ENCODE assay signal across 16 cellular contexts in genomic region chr9:68690088-68690487, GRCh38. TPM values are rescaled to one million over a fixed set of nuclear protein-coding genes. Genes with fewer than 3 reads are reported as not detected.
A peak's percentile ranks its signal among the peaks of the same experiment; 100 is the strongest.
DNase-seq lines count a peak whose midpoint lies in the region; ATAC-seq and TF ChIP-seq lines count a peak whose summit lies in the region.
"Had no signal": no experiment of that assay in that cellular context is flagged by ENCODE, and none has a peak within 500 bp of the region (broad histone marks: within the 10 kb centered on the region; RNA-seq: fewer than 3 reads in every experiment).

No MANE protein-coding gene starts in this region.

- H3K9me3 Mint-ChIP-seq in WTC11 (no peaks in the 10 kb centered on the region), neural progenitor cell (no peaks in the 10 kb centered on the region)
- H3K9me3 Mint-ChIP-seq: activated naive CD8-positive, alpha-beta T cell treated with anti-CD3 and anti-CD28 coated beads, Interleukin-2, amount 50 U/mL, for 24 hours had no signal

- H3K27me3 ChIP-seq in cardiac muscle cell (no peaks in the 10 kb centered on the region), neural progenitor cell (peaks cover 10% of the 10 kb centered on the region)
- H3K27me3 ChIP-seq: SJCRH30, tibial nerve had no signal

- H2AFZ ChIP-seq in neural progenitor cell (replicated peaks), result no peak overlapping the region

- no peaks in the 10 kb centered on the region for H3K36me3 ChIP-seq in cardiac muscle cell
- no peaks in the 10 kb centered on the region for H3K36me3 ChIP-seq in neural progenitor cell
- H3K36me3 ChIP-seq: HAP-1, SJCRH30, tibial nerve had no signal

- CTCF ChIA-PET in WTC11 (lab: Charles Lee), result interaction anchor here (0.7 to 1.0 kb wide), 3 partner anchors 14 to 155 kb away, joined by 3 to 4 read pairs (median 3); no protein-coding TSS in a partner anchor

- no peaks in the 10 kb centered on the region; the same call in 1 of the 2 replicates for H3K27me3 Mint-ChIP-seq in WTC11 (ENCODE audit: low read depth)
- H3K27me3 Mint-ChIP-seq in neural progenitor cell (ENCODE audit: insufficient read depth, low read depth), result peaks cover 4% of the 10 kb centered on the region

- H3K36me3 Mint-ChIP-seq in WTC11 (no peaks in the 10 kb centered on the region), neural progenitor cell (no peaks in the 10 kb centered on the region)

- H3K4me1 ChIP-seq in cardiac muscle cell (ENCODE audit: low read depth), result peaks cover 13% of the 10 kb centered on the region
- peaks cover 22% of the 10 kb centered on the region for H3K4me1 ChIP-seq in neural progenitor cell
- H3K4me1 ChIP-seq: A549, HAP-1, SJCRH30 had no signal

- no peaks in the 10 kb centered on the region for H3K79me2 ChIP-seq in neural progenitor cell (ENCODE audit: low read depth)

- H3K4me3 Mint-ChIP-seq in WTC11 (no peak overlapping the region), neural progenitor cell (peak overlapping the region; percentile 27)
- H3K4me3 Mint-ChIP-seq: activated naive CD8-positive, alpha-beta T cell treated with anti-CD3 and anti-CD28 coated beads, Interleukin-2, amount 50 U/mL, for 24 hours had no signal

- H3K4me1 Mint-ChIP-seq in WTC11, result peaks cover 7% of the 10 kb centered on the region
- peaks cover 40% of the 10 kb centered on the region for H3K4me1 Mint-ChIP-seq in neural progenitor cell
- H3K4me1 Mint-ChIP-seq: activated naive CD8-positive, alpha-beta T cell treated with anti-CD3 and anti-CD28 coated beads, Interleukin-2, amount 50 U/mL, for 24 hours had no signal

- H3F3A ChIP-seq in neural progenitor cell (ENCODE audit: low read depth), result no peaks in the 10 kb centered on the region

- no peak for TF ChIP-seq CTCF in WTC11 (IDR thresholded peaks at IDR 0.05)
- TF ChIP-seq CTCF in cardiac muscle cell (IDR thresholded peaks at IDR 0.05; ENCODE audit: low read depth, low read length), result no peak
- TF ChIP-seq CTCF in neural progenitor cell (IDR thresholded peaks at IDR 0.05), result no peak

- H3K27ac Mint-ChIP-seq in WTC11 (no peak overlapping the region), neural progenitor cell (peak overlapping the region; percentile 83)
- H3K27ac Mint-ChIP-seq: activated naive CD8-positive, alpha-beta T cell treated with anti-CD3 and anti-CD28 coated beads, Interleukin-2, amount 50 U/mL, for 24 hours had no signal

- POLR2A ChIA-PET in WTC11 (lab: Charles Lee), result interaction anchor here (1.4 kb wide), 1 partner anchor 15 kb away, joined by 4 read pairs; the partner anchor contains the start of gene PIP5K1B

- H3K9ac ChIP-seq in neural progenitor cell, result no peak overlapping the region

- peak; percentile 29 for DNase-seq in A172 (ENCODE audit: low spot score)
- DNase-seq in WTC11 (ENCODE audit: low spot score), result peak; percentile 24
- peak; percentile 40 to 81 for DNase-seq in cardiac muscle cell (ENCODE audit: low read depth in 1 of 2, low spot score in 1 of 2)
- DNase-seq in neural progenitor cell (ENCODE audit: low spot score), result peak; percentile 58
- no peak for DNase-seq in COLO668 (lab: John Stamatoyannopoulos, UW; ENCODE audit: unreplicated experiment)
- DNase-seq in NCI-H446 (lab: John Stamatoyannopoulos, UW), result no peak
- DNase-seq in H4 (ENCODE audit: low spot score), result no peak
- DNase-seq in NCI-H69 (lab: John Stamatoyannopoulos, UW), result no peak
- DNase-seq: activated naive CD8-positive, alpha-beta T cell treated with anti-CD3 and anti-CD28 coated beads, Interleukin-2, amount 50 U/mL, for 24 hours; DMS 273 treated with DMSO at 0.1 percent for 48 hours; NCI-H82; SJCRH30 had no signal

- H3K4me2 ChIP-seq in neural progenitor cell, result no peak overlapping the region
- H3K4me2 ChIP-seq: A549 had no signal

- no peaks in the 10 kb centered on the region for H4K20me1 ChIP-seq in neural progenitor cell (ENCODE audit: low read depth)

- no peak overlapping the region for H3K27ac ChIP-seq in cardiac muscle cell
- no peak overlapping the region for H3K27ac ChIP-seq in neural progenitor cell
- H3K27ac ChIP-seq: A549, SJCRH30, tibial nerve, VCaP had no signal

- no peaks in the 10 kb centered on the region for H3K9me3 ChIP-seq in cardiac muscle cell (ENCODE audit: low read depth)
- H3K9me3 ChIP-seq in neural progenitor cell (ENCODE audit: low read depth), result no peaks in the 10 kb centered on the region
- H3K9me3 ChIP-seq: A549, HAP-1, SJCRH30, tibial nerve had no signal

- ATAC-seq in WTC11, result peak; percentile 60; the same call in 1 of the 2 replicates
- ATAC-seq: activated naive CD8-positive, alpha-beta T cell treated with anti-CD3 and anti-CD28 coated beads, Interleukin-2, amount 50 U/mL, for 24 hours had no signal

- H3K4me3 ChIP-seq in cardiac muscle cell (no peak overlapping the region), neural progenitor cell (no peak overlapping the region)
- H3K4me3 ChIP-seq: A549, HAP-1, SJCRH30, tibial nerve had no signal

TF ChIP-seq in WTC11, 78 proteins besides CTCF, POLR2A, EP300 and RAD21:
- TF ChIP-seq ZNF263 (CRISPR knock-in tag; IDR thresholded peaks at IDR 0.05; ENCODE audit: low read depth), result no peak
- 0 out of 2 replicates have a peak, but pooled peaks have one; percentile 23 for TF ChIP-seq USF2 (CRISPR knock-in tag; IDR thresholded peaks at IDR 0.05)
- no peak for TF ChIP-seq ZNF219 (CRISPR knock-in tag; IDR thresholded peaks at IDR 0.05; ENCODE audit: borderline replicate concordance)
- TF ChIP-seq ATF6 (CRISPR knock-in tag; IDR thresholded peaks at IDR 0.05), result no peak
- TF ChIP-seq TEAD1 (CRISPR knock-in tag; IDR thresholded peaks at IDR 0.05), result no peak
- TF ChIP-seq NR1H2 (CRISPR knock-in tag; IDR thresholded peaks at IDR 0.05), result no peak
- peak; percentile 52; the same call in 1 of the 2 replicates for TF ChIP-seq ESRRA (CRISPR knock-in tag; IDR thresholded peaks at IDR 0.05; ENCODE audit: borderline replicate concordance)
- no peak for TF ChIP-seq ZMAT4 (CRISPR knock-in tag; IDR thresholded peaks at IDR 0.05)
- no peak for TF ChIP-seq SP1 (CRISPR knock-in tag; conservative IDR thresholded peaks at IDR 0.05)
- TF ChIP-seq GABPB1 (CRISPR knock-in tag; IDR thresholded peaks at IDR 0.05), result no peak
- TF ChIP-seq ETV6 (CRISPR knock-in tag; IDR thresholded peaks at IDR 0.05), result no peak

RNA-seq across cellular contexts. Expression of gene PIP5K1B, which starts 15.0 kb away (rescaled TPM):
- not detected in 2 replicates for total RNA-seq in A172 (2014; rRNA removed; shearing (Covaris generic))
- total RNA-seq in WTC11 (2021) (5.2 to 6.0 TPM (median 5.7 TPM) in 3 replicates), cardiac muscle cell (5.0 and 7.8 TPM in 2 replicates), neural progenitor cell (ENCODE audit: low replicate concordance) (1.3 and 3.2 TPM in 2 replicates)
- 2.0 and 3.2 TPM in 2 replicates for polyA plus RNA-seq in cardiac muscle cell
- total RNA-seq in H4 (2014; rRNA removed; shearing (Covaris generic)), result 0.72 TPM in 1 of 2 replicates, not detected in the other
- polyA plus RNA-seq: A549 had no signal

Comparison
In these comparisons a context has a peak if more than half of its experiments do, and no peak if none do; other contexts are left out.
1. DNase-seq: peak in A172 (single experiment), WTC11 (single experiment), cardiac muscle cell (2 of 2) and neural progenitor cell (single experiment); none in COLO668 (single experiment), NCI-H446 (0 of 2), H4 (single experiment) and NCI-H69 (single experiment).